ENCODE assay signal across 8 cellular contexts in the genomic region with DNA sequence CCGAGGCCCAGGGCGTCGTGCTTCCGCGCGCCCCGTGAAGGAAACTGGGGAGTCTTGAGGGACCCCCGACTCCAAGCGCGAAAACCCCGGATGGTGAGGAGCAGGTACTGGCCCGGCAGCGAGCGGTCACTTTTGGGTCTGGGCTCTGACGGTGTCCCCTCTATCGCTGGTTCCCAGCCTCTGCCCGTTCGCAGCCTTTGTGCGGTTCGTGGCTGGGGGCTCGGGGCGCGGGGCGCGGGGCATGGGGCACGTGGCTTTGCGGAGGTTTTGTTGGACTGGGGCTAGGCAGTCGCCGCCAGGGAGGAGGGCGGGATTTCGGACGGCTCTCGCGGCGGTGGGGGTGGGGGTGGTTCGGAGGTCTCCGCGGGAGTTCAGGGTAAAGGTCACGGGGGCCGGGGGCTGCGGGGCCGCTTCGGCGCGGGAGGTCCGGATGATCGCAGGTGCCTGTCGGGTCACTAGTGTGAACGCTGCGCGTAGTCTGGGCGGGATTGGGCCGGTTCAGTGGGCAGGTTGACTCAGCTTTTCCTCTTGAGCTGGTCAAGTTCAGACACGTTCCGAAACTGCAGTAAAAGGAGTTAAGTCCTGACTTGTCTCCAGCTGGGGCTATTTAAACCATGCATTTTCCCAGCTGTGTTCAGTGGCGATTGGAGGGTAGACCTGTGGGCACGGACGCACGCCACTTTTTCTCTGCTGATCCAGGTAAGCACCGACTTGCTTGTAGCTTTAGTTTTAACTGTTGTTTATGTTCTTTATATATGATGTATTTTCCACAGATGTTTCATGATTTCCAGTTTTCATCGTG. TPM values are rescaled to one million over a fixed set of nuclear protein-coding genes. Genes with fewer than 3 reads are reported as not detected.
DNase-seq lines count a peak whose midpoint lies in the region; ATAC-seq and TF ChIP-seq lines count a peak whose summit lies in the region.

No MANE protein-coding gene starts in this region.

- peak; percentile 58 for ATAC-seq in HG03432 (IDR thresholded peaks at IDR 0.05; ENCODE audit: unreplicated experiment)
- peak; percentile 35 for ATAC-seq in activated CD4-positive, alpha-beta T cell treated with anti-CD3 and anti-CD28 coated beads for 36 hours
- ATAC-seq in left colon, result peak; percentile 67

- H3K36me3 ChIP-seq in colonic mucosa, result no peaks in the 10 kb centered on the region

- TF ChIP-seq CTCF in colonic mucosa (IDR thresholded peaks at IDR 0.05), result no peak

- H3K4me3 Mint-ChIP-seq in activated CD4-positive, alpha-beta T cell treated with anti-CD3 and anti-CD28 coated beads for 36 hours, result peak overlapping the region; percentile 88

- CTCF ChIA-PET in activated CD4-positive, alpha-beta T cell treated with anti-CD3 and anti-CD28 coated beads for 36 hours (lab: Charles Lee), result interaction anchor here (0.8 to 3.1 kb wide), 10 partner anchors 9 to 120 kb away, joined by 3 to 18 read pairs (median 6); a partner anchor contains a TSS

- POLR2A ChIA-PET in activated CD4-positive, alpha-beta T cell treated with anti-CD3 and anti-CD28 coated beads for 36 hours (lab: Charles Lee), result interaction anchor here (0.6 to 1.2 kb wide), 5 partner anchors 10 to 567 kb away, joined by 3 read pairs; no protein-coding TSS in a partner anchor

- no peaks in the 10 kb centered on the region for H3K27me3 ChIP-seq in colonic mucosa

- H3K4me3 ChIP-seq in colonic mucosa, result peak overlapping the region; percentile 85

- H3K9me3 ChIP-seq in colonic mucosa, result no peaks in the 10 kb centered on the region

- DNase-seq in Ammon's horn (ENCODE audit: low spot score) (peak; percentile 76), NCI-H446 treated with DMSO at 0.1 percent for 48 hours (lab: John Stamatoyannopoulos, UW) (peak; percentile 71), colonic mucosa (peak; percentile 87), left colon (peak; percentile 80 to 85)
- DNase-seq in activated CD4-positive, alpha-beta T cell treated with anti-CD3 and anti-CD28 coated beads for 36 hours, result peak; percentile 83
- peak; percentile 28 to 38 for DNase-seq in stimulated activated CD4-positive, alpha-beta T cell treated with anti-CD3 and anti-CD28 coated beads, Interleukin-1b, Interleukin-23, amount 100 ng/mL, for 4 hours (ENCODE audit: low read depth in 2 of 2)

- H3K27ac ChIP-seq in colonic mucosa, result peak overlapping the region; percentile 100

- H3K4me1 ChIP-seq in colonic mucosa, result no peaks in the 10 kb centered on the region

- H3K9ac ChIP-seq in colonic mucosa (ENCODE audit: low read depth in 2 of 2, low read length in 2 of 2), result peak overlapping the region; percentile 98 to 99

- TF ChIP-seq POLR2A in GM19193 (IDR thresholded peaks at IDR 0.05; ENCODE audit: extremely low read depth, insufficient read depth, insufficient read length), result peak; percentile 98

- no peaks in the 10 kb centered on the region for H3K9me3 Mint-ChIP-seq in activated CD4-positive, alpha-beta T cell treated with anti-CD3 and anti-CD28 coated beads for 36 hours (ENCODE audit: low read depth)

- no peaks in the 10 kb centered on the region for H3K27me3 Mint-ChIP-seq in activated CD4-positive, alpha-beta T cell treated with anti-CD3 and anti-CD28 coated beads for 36 hours

- peaks cover 41% of the 10 kb centered on the region for H3K4me1 Mint-ChIP-seq in activated CD4-positive, alpha-beta T cell treated with anti-CD3 and anti-CD28 coated beads for 36 hours

- H3K36me3 Mint-ChIP-seq in activated CD4-positive, alpha-beta T cell treated with anti-CD3 and anti-CD28 coated beads for 36 hours (ENCODE audit: low read depth), result peaks cover 44% of the 10 kb centered on the region

- intact Hi-C loops in activated CD4-positive, alpha-beta T cell treated with anti-CD3 and anti-CD28 coated beads for 36 hours (cut with DNase I, micrococcal nuclease), result loop anchor here (1.0 to 10.0 kb wide), 10 partner anchors 19 to 476 kb away; a partner anchor contains a TSS
- intact Hi-C loops in colonic mucosa (cut with DNase I), result loop anchor here (10.0 kb wide), 1 partner anchor 64 kb away; a partner anchor contains a TSS
- intact Hi-C loops in left colon (cut with DNase I, micrococcal nuclease), result no loop called here

- H3K27ac Mint-ChIP-seq in activated CD4-positive, alpha-beta T cell treated with anti-CD3 and anti-CD28 coated beads for 36 hours, result peak overlapping the region; percentile 99

RNA-seq across cellular contexts. Expression of a gene that starts 0.6 kb away (rescaled TPM):
- total RNA-seq in activated CD4-positive, alpha-beta T cell treated with anti-CD3 and anti-CD28 coated beads for 36 hours, result 100 to 1,000 TPM; 114 to 119 TPM
- total RNA-seq in colonic mucosa (100 to 1,000 TPM in 1 of 2 donors, 10 to 100 TPM in 1; 94.8 to 107 TPM), left colon (10 to 100 TPM; 80.2 to 94.7 TPM)

Comparison
In these comparisons a context has a peak if more than half of its experiments do, and no peak if none do; other contexts are left out.
1. Peak in every context shown above with its lines: DNase-seq, ATAC-seq, H3K4me3 ChIP-seq and H3K27ac ChIP-seq.
2. DNase-seq: peak in every context shown above with its lines; median percentile 87 in colonic mucosa; 83 in activated CD4-positive, alpha-beta T cell treated with anti-CD3 and anti-CD28 coated beads for 36 hours; 82 in left colon; 76 in Ammon's horn; 71 in NCI-H446 treated with DMSO at 0.1 percent for 48 hours; 33 in stimulated activated CD4-positive, alpha-beta T cell treated with anti-CD3 and anti-CD28 coated beads, Interleukin-1b, Interleukin-23, amount 100 ng/mL, for 4 hours.
3. intact Hi-C loops: an anchor here in activated CD4-positive, alpha-beta T cell treated with anti-CD3 and anti-CD28 coated beads for 36 hours (1.0 to 10.0 kb wide) and colonic mucosa (10.0 kb wide); none called in left colon.